ENCODE assay signal across 12 cellular contexts in the genomic region with DNA sequence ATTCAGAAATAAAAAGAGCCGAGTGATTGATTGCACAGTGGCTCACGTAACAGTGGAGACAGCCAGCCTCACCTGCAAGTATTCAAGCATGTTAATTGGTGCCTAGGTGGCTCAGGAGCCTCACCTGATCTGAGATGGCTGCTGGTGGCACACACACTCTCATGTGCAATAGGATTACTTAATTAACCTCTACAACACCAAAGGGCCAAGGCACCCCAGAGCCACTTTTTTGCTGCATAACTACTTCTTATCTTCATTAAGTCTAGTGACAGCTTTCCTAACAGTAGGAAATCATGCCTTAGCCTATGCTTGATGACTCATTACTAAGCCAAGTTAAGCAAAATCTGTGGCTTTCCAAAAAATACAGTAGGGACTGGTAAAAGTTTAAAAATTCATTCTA.
DNase-seq lines count a peak whose midpoint lies in the region; ATAC-seq and TF ChIP-seq lines count a peak whose summit lies in the region.
"Had no signal": no experiment of that assay in that cellular context is flagged by ENCODE, and none has a peak within 500 bp of the region (broad histone marks: within the 10 kb centered on the region; RNA-seq: fewer than 3 reads in every experiment).

No MANE protein-coding gene starts in this region.

- no peak overlapping the region for H4K8ac ChIP-seq in mesendoderm (ENCODE audit: low read depth, low read length)
- H4K8ac ChIP-seq in neuronal stem cell (ENCODE audit: low read depth, low read length) = no peak overlapping the region

- no peak overlapping the region for H2BK120ac ChIP-seq in mesendoderm (ENCODE audit: low read depth, low read length)
- H2BK120ac ChIP-seq in neuronal stem cell (ENCODE audit: low read depth, low read length) = no peak overlapping the region

- H3K9me3 ChIP-seq in WERI-Rb-1 (ENCODE audit: severe bottlenecking) (no peaks in the 10 kb centered on the region), neuronal stem cell (replicated peaks in 1 of 2; ENCODE audit: control insufficient read depth in 2 of 2, insufficient read depth in 1 of 2, low read depth in 1 of 2, low read length in 2 of 2) (no peaks in the 10 kb centered on the region)

- H3K18ac ChIP-seq in mesendoderm (ENCODE audit: low read length) = no peak overlapping the region
- no peak overlapping the region for H3K18ac ChIP-seq in neuronal stem cell (ENCODE audit: low read length)

- H4K5ac ChIP-seq in mesendoderm (ENCODE audit: low read length) = no peak overlapping the region

- H3K27ac ChIP-seq in WERI-Rb-1 (no peak overlapping the region), mesendoderm (ENCODE audit: low read depth, low read length) (no peak overlapping the region), neuronal stem cell (replicated peaks; ENCODE audit: low read length) (no peak overlapping the region)
- H3K27ac ChIP-seq: dorsolateral prefrontal cortex had no signal

- H2AFZ ChIP-seq in neuronal stem cell (ENCODE audit: low read length) = no peak overlapping the region

- in situ Hi-C loops in G401 (cut with HindIII; ENCODE audit: low sequenced_read_pairs) = no loop called here

- H3K36me3 ChIP-seq in WERI-Rb-1 = no peaks in the 10 kb centered on the region
- H3K36me3 ChIP-seq in mesendoderm (ENCODE audit: control insufficient read depth, insufficient read depth, low read length) = no peaks in the 10 kb centered on the region
- H3K36me3 ChIP-seq in neuronal stem cell (replicated peaks in 1 of 2; ENCODE audit: control insufficient read depth in 2 of 2, insufficient read depth in 2 of 2, low read length in 2 of 2) = no peaks in the 10 kb centered on the region

- DNase-seq in DMS53 (lab: John Stamatoyannopoulos, UW) = peak; percentile 78
- peak; percentile 57 for DNase-seq in M059J (ENCODE audit: low read depth)
- peak; percentile 25 for DNase-seq in WERI-Rb-1
- DNase-seq in mesendoderm = peak; percentile 39
- DNase-seq in G401 (ENCODE audit: low spot score) = no peak
- no peak for DNase-seq in activated gamma-delta T cell (lab: John Stamatoyannopoulos, UW)
- no peak for DNase-seq in neuronal stem cell (ENCODE audit: low spot score)
- DNase-seq: activated CD4-positive, alpha-beta T cell treated with anti-CD3 and anti-CD28 coated beads, Interleukin-2, amount 10 ng/mL, durations not matched to agents 7 days and 5 days; dorsolateral prefrontal cortex; H7; stimulated activated naive CD8-positive, alpha-beta T cell treated with anti-CD3 and anti-CD28 coated beads, Interleukin-15, amount 100 ng/mL, for 72 hours had no signal

- H3K79me1 ChIP-seq in mesendoderm (ENCODE audit: low read length) = no peaks in the 10 kb centered on the region
- H3K79me1 ChIP-seq in neuronal stem cell (ENCODE audit: low read depth, low read length) = no peaks in the 10 kb centered on the region

- H3K23ac ChIP-seq in mesendoderm (ENCODE audit: low read length) = no peak overlapping the region
- no peak overlapping the region for H3K23ac ChIP-seq in neuronal stem cell (ENCODE audit: low read depth, low read length, poor library complexity)

- H2BK15ac ChIP-seq in mesendoderm (replicated peaks; ENCODE audit: low read depth) (no peak overlapping the region), neuronal stem cell (ENCODE audit: low read length) (no peak overlapping the region)

- H3K9ac ChIP-seq in mesendoderm (ENCODE audit: low read length) = no peak overlapping the region
- H3K9ac ChIP-seq in neuronal stem cell (ENCODE audit: low read depth, low read length, poor library complexity) = no peak overlapping the region

- H2AK5ac ChIP-seq in mesendoderm (ENCODE audit: low read length) (no peak overlapping the region), neuronal stem cell (ENCODE audit: low read depth, low read length) (no peak overlapping the region)

- H3K4me2 ChIP-seq in mesendoderm (ENCODE audit: low read length) (no peak overlapping the region), neuronal stem cell (ENCODE audit: insufficient read depth, low read length, poor library complexity, severe bottlenecking) (no peak overlapping the region)

- ATAC-seq in GM21381 (IDR thresholded peaks at IDR 0.05; ENCODE audit: unreplicated experiment) = no peak

- no peaks in the 10 kb centered on the region for H3K79me2 ChIP-seq in mesendoderm (ENCODE audit: control insufficient read depth, insufficient read depth, low read length)

- no peak overlapping the region for H3K14ac ChIP-seq in neuronal stem cell (ENCODE audit: low read length)

- no peak overlapping the region for H2BK12ac ChIP-seq in neuronal stem cell (ENCODE audit: low read length)

- no CpG with 5 or more reads among the region's 2 CpGs for WGBS in mesendoderm (ENCODE audit: extremely low coverage, insufficient coverage, low lambda C conversion rate)
- WGBS in neuronal stem cell (ENCODE audit: extremely low coverage in 2 of 2, insufficient read length in 2 of 2, insufficient replicate concordance in 1 of 2), 2 donors = no CpG with 5 or more reads among the region's 2 CpGs

- TF ChIP-seq CTCF in WERI-Rb-1 (IDR thresholded peaks at IDR 0.05; ENCODE audit: low read depth, low read length) = no peak

- H4K91ac ChIP-seq in neuronal stem cell (ENCODE audit: low read depth, low read length, poor library complexity) = no peak overlapping the region

- peaks cover 4% of the 10 kb centered on the region for H3K4me1 ChIP-seq in mesendoderm (ENCODE audit: control insufficient read depth, low read depth, low read length)
- peaks cover 0 to 3% of the 10 kb centered on the region in 2 donors for H3K4me1 ChIP-seq in neuronal stem cell (ENCODE audit: control insufficient read depth in 2 of 2, insufficient read depth in 1 of 2, low read depth in 1 of 2, low read length in 2 of 2)

- H3K4me3 ChIP-seq in WERI-Rb-1 (ENCODE audit: low read depth, low read length) (no peak overlapping the region), mesendoderm (ENCODE audit: low read length) (no peak overlapping the region), neuronal stem cell (ENCODE audit: low read length in 2 of 2) (no peak overlapping the region)

- H3K4ac ChIP-seq in mesendoderm (ENCODE audit: low read depth, low read length) (no peak overlapping the region), neuronal stem cell (ENCODE audit: low read length) (no peak overlapping the region)

- H2BK5ac ChIP-seq in mesendoderm (ENCODE audit: low read length) (no peak overlapping the region), neuronal stem cell (ENCODE audit: low read length) (no peak overlapping the region)

- H3K27me3 ChIP-seq in WERI-Rb-1 (ENCODE audit: insufficient read depth, low read depth, severe bottlenecking) (no peaks in the 10 kb centered on the region), mesendoderm (ENCODE audit: insufficient read depth, low read length, poor library complexity) (no peaks in the 10 kb centered on the region), neuronal stem cell (ENCODE audit: control insufficient read depth in 3 of 3, insufficient read depth in 3 of 3, low read depth in 1 of 3, low read length in 3 of 3) (peaks cover 0 to 8% (median 0%) of the 10 kb centered on the region in 3 experiments)
- H3K27me3 ChIP-seq: dorsolateral prefrontal cortex had no signal

- H3K56ac ChIP-seq in mesendoderm (ENCODE audit: low read length) = no peak overlapping the region

Comparison
In these comparisons a context has a peak if more than half of its experiments do, and no peak if none do; other contexts are left out.
1. DNase-seq: peak in DMS53 (single experiment), M059J (single experiment), WERI-Rb-1 (single experiment) and mesendoderm (single experiment); none in G401 (single experiment), activated gamma-delta T cell (single experiment) and neuronal stem cell (single experiment).